Comparison of ENCODE assay signal across 15 cellular contexts in genomic region chr16:27335349-27336052, GRCh38. TPM values are rescaled to one million over a fixed set of nuclear protein-coding genes. Genes with fewer than 3 reads are reported as not detected.
DNase-seq lines count a peak whose midpoint lies in the region; ATAC-seq and TF ChIP-seq lines count a peak whose summit lies in the region.
"Had no signal": no experiment of that assay in that cellular context is flagged by ENCODE, and none has a peak within 500 bp of the region (broad histone marks: within the 10 kb centered on the region; RNA-seq: fewer than 3 reads in every experiment).

No MANE protein-coding gene starts in this region.

- no peak overlapping the region for H3K4me3 Mint-ChIP-seq in stimulated activated naive CD8-positive, alpha-beta T cell treated with anti-CD3 and anti-CD28 coated beads, Interleukin-15, Interleukin-2, amounts not matched to agents 100 ng/mL and 50 ng/mL, for 24 hours
- H3K4me3 Mint-ChIP-seq: immature natural killer cell, mesothelial cell of epicardium had no signal

- peak overlapping the region in 1 of 2 experiments; percentile 57 for H2BK12ac ChIP-seq in mesenchymal stem cell (ENCODE audit: low read length in 2 of 2)

- H3K4me3 ChIP-seq in cardiac fibroblast (replicated peaks in 1 of 2; ENCODE audit: low read depth in 2 of 2, low read length in 2 of 2) (no peak overlapping the region), mesenchymal stem cell (ENCODE audit: insufficient read depth in 1 of 2, low read depth in 1 of 2, low read length in 2 of 2) (no peak overlapping the region), mammary epithelial cell (replicated peaks in 1 of 3; ENCODE audit: insufficient read depth in 1 of 3, low read depth in 2 of 3, low read length in 3 of 3) (no peak overlapping the region)
- H3K4me3 ChIP-seq: prostate gland, SJSA1 had no signal

- H3K4me1 Mint-ChIP-seq in stimulated activated naive CD8-positive, alpha-beta T cell treated with anti-CD3 and anti-CD28 coated beads, Interleukin-15, Interleukin-2, amounts not matched to agents 100 ng/mL and 50 ng/mL, for 24 hours (ENCODE audit: low read depth) = peaks cover 51% of the 10 kb centered on the region

- no peak overlapping the region for H2BK15ac ChIP-seq in mesenchymal stem cell (ENCODE audit: low read depth, poor library complexity, severe bottlenecking)

- H3K27me3 ChIP-seq in mesenchymal stem cell (ENCODE audit: control insufficient read depth in 1 of 2, insufficient read depth in 1 of 2, low read length in 2 of 2) = no peaks in the 10 kb centered on the region
- H3K27me3 ChIP-seq in mammary epithelial cell (ENCODE audit: insufficient read depth, low read length) = no peaks in the 10 kb centered on the region
- H3K27me3 ChIP-seq: SJSA1 had no signal

- H3K9me3 ChIP-seq in mesenchymal stem cell (ENCODE audit: control insufficient read depth, low read length) (no peaks in the 10 kb centered on the region), mammary epithelial cell (replicated peaks; ENCODE audit: insufficient read depth, low read length) (no peaks in the 10 kb centered on the region)
- H3K9me3 ChIP-seq: prostate gland, SJSA1 had no signal

- H3K4ac ChIP-seq in mesenchymal stem cell (ENCODE audit: low read depth in 1 of 2, low read length in 2 of 2) = no peak overlapping the region

- H3K4me1 ChIP-seq in mesenchymal stem cell (ENCODE audit: control insufficient read depth, insufficient read depth, low read depth, low read length) = peaks cover 13% of the 10 kb centered on the region
- H3K4me1 ChIP-seq in mammary epithelial cell (ENCODE audit: insufficient read depth, low read length) = peaks cover 5% of the 10 kb centered on the region
- H3K4me1 ChIP-seq: prostate gland, SJSA1 had no signal

- intact Hi-C loops in mammary epithelial cell (cut with micrococcal nuclease) = no loop called here

- dilution Hi-C loops in mammary epithelial cell (cut with HindIII; ENCODE audit: low sequenced_read_pairs) = no loop called here

- H3K9me3 Mint-ChIP-seq in stimulated activated naive CD8-positive, alpha-beta T cell treated with anti-CD3 and anti-CD28 coated beads, Interleukin-15, Interleukin-2, amounts not matched to agents 100 ng/mL and 50 ng/mL, for 24 hours = no peaks in the 10 kb centered on the region
- H3K9me3 Mint-ChIP-seq: immature natural killer cell, mesothelial cell of epicardium had no signal

- H4K91ac ChIP-seq in mesenchymal stem cell (ENCODE audit: low read length) = no peak overlapping the region

- no peaks in the 10 kb centered on the region for H3K27me3 Mint-ChIP-seq in stimulated activated naive CD8-positive, alpha-beta T cell treated with anti-CD3 and anti-CD28 coated beads, Interleukin-15, Interleukin-2, amounts not matched to agents 100 ng/mL and 50 ng/mL, for 24 hours

- H2BK120ac ChIP-seq in mesenchymal stem cell (ENCODE audit: low read depth, low read length) = no peak overlapping the region

- H3K4me2 ChIP-seq in mesenchymal stem cell (ENCODE audit: low read length, poor library complexity, severe bottlenecking) (no peak overlapping the region), mammary epithelial cell (ENCODE audit: insufficient read depth, low read depth, low read length) (no peak overlapping the region)

- H3K79me1 ChIP-seq in mesenchymal stem cell (replicated peaks; ENCODE audit: low read length, poor library complexity, severe bottlenecking) = peaks cover 18% of the 10 kb centered on the region

- H2AK5ac ChIP-seq in mesenchymal stem cell (ENCODE audit: low read length, severe bottlenecking) = no peak overlapping the region

- TF ChIP-seq CTCF in cardiac fibroblast (IDR thresholded peaks at IDR 0.05; ENCODE audit: low read depth, low read length) (no peak), mammary epithelial cell (conservative IDR thresholded peaks at IDR 0.05 in 1 of 2, IDR thresholded peaks at IDR 0.05 in 1 of 2; ENCODE audit: extremely low read depth in 1 of 2, insufficient read depth in 1 of 2, low read depth in 1 of 2, low read length in 2 of 2) (no peak)

- in situ Hi-C loops in mammary epithelial cell (cut with MboI; ENCODE audit: low sequenced_read_pairs in 2 of 2) = no loop called here

- H3K36me3 ChIP-seq in mesenchymal stem cell (ENCODE audit: control insufficient read depth in 1 of 2, insufficient read depth in 2 of 2, low read depth in 1 of 2, low read length in 2 of 2) (peaks cover 27 to 67% of the 10 kb centered on the region in 2 experiments), mammary epithelial cell (ENCODE audit: insufficient read depth, low read length) (peaks cover 37% of the 10 kb centered on the region)

- BruUV-seq in mammary epithelial cell (replicated peaks; lab: Mats Ljungman, UMichigan) = no TSS peak

- H2BK5ac ChIP-seq in mesenchymal stem cell (ENCODE audit: low read depth, low read length, poor library complexity, severe bottlenecking) = no peak overlapping the region

- 68% methylated on average over 7 of the region's 7 CpGs for WGBS in mesenchymal stem cell
- 85% methylated on average over 7 of the region's 7 CpGs for WGBS in mammary epithelial cell (ENCODE audit: low coverage, missing lambda C conversion rate)

- H3K14ac ChIP-seq in mesenchymal stem cell (ENCODE audit: low read length in 2 of 2) = no peak overlapping the region

- peaks cover 92% of the 10 kb centered on the region for H3K36me3 Mint-ChIP-seq in stimulated activated naive CD8-positive, alpha-beta T cell treated with anti-CD3 and anti-CD28 coated beads, Interleukin-15, Interleukin-2, amounts not matched to agents 100 ng/mL and 50 ng/mL, for 24 hours (ENCODE audit: low read depth)
- H3K36me3 Mint-ChIP-seq: mesothelial cell of epicardium had no signal

- DNase-seq in stimulated activated naive CD8-positive, alpha-beta T cell treated with anti-CD3 and anti-CD28 coated beads, Interleukin-15, Interleukin-2, amounts not matched to agents 100 U/mL and 50 U/mL, for 24 hours = no peak
- DNase-seq in cardiac fibroblast (ENCODE audit: low read depth in 2 of 2) (peak; percentile 61 to 67), mesenchymal stem cell (peak; percentile 57), NCI-H2227 treated with DMSO at 0.1 percent for 48 hours (lab: John Stamatoyannopoulos, UW) (no peak), substantia nigra (lab: John Stamatoyannopoulos, UW) (no peak), mammary epithelial cell (no peak)
- DNase-seq: amniotic stem cell, immature natural killer cell, NCI-H1092, NCI-H345 had no signal

- no peaks in the 10 kb centered on the region for H4K20me1 ChIP-seq in mammary epithelial cell (ENCODE audit: insufficient read depth, low read length)

- ATAC-seq in stimulated activated naive CD8-positive, alpha-beta T cell treated with anti-CD3 and anti-CD28 coated beads, Interleukin-15, Interleukin-2, amounts not matched to agents 100 U/mL and 50 U/mL, for 24 hours = no peak
- no peak for ATAC-seq in HG03175 (IDR thresholded peaks at IDR 0.05; ENCODE audit: unreplicated experiment)

- no peak overlapping the region for H4K8ac ChIP-seq in mesenchymal stem cell (ENCODE audit: low read length)

- CTCF ChIA-PET in mammary epithelial cell (lab: Charles Lee; ENCODE audit: low non-redundant PET) = no interaction called here

- no peak overlapping the region for H3K18ac ChIP-seq in mesenchymal stem cell (ENCODE audit: low read depth in 1 of 2, low read length in 2 of 2)

- peak overlapping the region; percentile 5 for H3K27ac Mint-ChIP-seq in stimulated activated naive CD8-positive, alpha-beta T cell treated with anti-CD3 and anti-CD28 coated beads, Interleukin-15, Interleukin-2, amounts not matched to agents 100 ng/mL and 50 ng/mL, for 24 hours
- H3K27ac Mint-ChIP-seq: mesothelial cell of epicardium had no signal

- H3K79me2 ChIP-seq in mammary epithelial cell (ENCODE audit: insufficient read depth, low read length) = peaks cover 94% of the 10 kb centered on the region

- H2AFZ ChIP-seq in mesenchymal stem cell (ENCODE audit: low read depth, low read length) (no peak overlapping the region), mammary epithelial cell (ENCODE audit: low read depth, low read length) (no peak overlapping the region)

- H3K27ac ChIP-seq in mesenchymal stem cell (ENCODE audit: low read length, poor library complexity, severe bottlenecking) (no peak overlapping the region), substantia nigra (ENCODE audit: low read depth, low read length, poor library complexity, severe bottlenecking) (no peak overlapping the region), mammary epithelial cell (ENCODE audit: insufficient read depth, low read depth, low read length) (no peak overlapping the region)
- H3K27ac ChIP-seq: SJSA1 had no signal

- no peak overlapping the region for H3K23ac ChIP-seq in mesenchymal stem cell (ENCODE audit: low read length in 2 of 2)

- H3K9ac ChIP-seq in mesenchymal stem cell (ENCODE audit: low read length) (peak overlapping the region; percentile 52), mammary epithelial cell (ENCODE audit: insufficient read depth, low read length) (no peak overlapping the region)

RNA-seq across cellular contexts. Expression of gene IL4R, which starts 21.7 kb away (rescaled TPM):
- polyA plus RNA-seq in mesenchymal stem cell (2013, experiment 1 of 2) = 79.3 TPM
- polyA plus RNA-seq in mesenchymal stem cell (2013, experiment 2 of 2) = 85.4 TPM
- 100 to 1,000 TPM in 1 of 2 donors, 10 to 100 TPM in 1; 69.8 to 152 TPM for total RNA-seq in mammary epithelial cell
- polyA plus RNA-seq in mammary epithelial cell = 94.9 TPM
- polyA minus RNA-seq in mammary epithelial cell = 198 TPM

Comparison
In these comparisons a context has a peak if more than half of its experiments do, and no peak if none do; other contexts are left out.
1. DNase-seq: peak in cardiac fibroblast (2 of 2) and mesenchymal stem cell (single experiment); none in stimulated activated naive CD8-positive, alpha-beta T cell treated with anti-CD3 and anti-CD28 coated beads, Interleukin-15, Interleukin-2, amounts not matched to agents 100 U/mL and 50 U/mL, for 24 hours (single experiment), NCI-H2227 treated with DMSO at 0.1 percent for 48 hours (single experiment), substantia nigra (0 of 49) and mammary epithelial cell (single experiment).